ENCODE assay signal across 8 cellular contexts in the genomic region with DNA sequence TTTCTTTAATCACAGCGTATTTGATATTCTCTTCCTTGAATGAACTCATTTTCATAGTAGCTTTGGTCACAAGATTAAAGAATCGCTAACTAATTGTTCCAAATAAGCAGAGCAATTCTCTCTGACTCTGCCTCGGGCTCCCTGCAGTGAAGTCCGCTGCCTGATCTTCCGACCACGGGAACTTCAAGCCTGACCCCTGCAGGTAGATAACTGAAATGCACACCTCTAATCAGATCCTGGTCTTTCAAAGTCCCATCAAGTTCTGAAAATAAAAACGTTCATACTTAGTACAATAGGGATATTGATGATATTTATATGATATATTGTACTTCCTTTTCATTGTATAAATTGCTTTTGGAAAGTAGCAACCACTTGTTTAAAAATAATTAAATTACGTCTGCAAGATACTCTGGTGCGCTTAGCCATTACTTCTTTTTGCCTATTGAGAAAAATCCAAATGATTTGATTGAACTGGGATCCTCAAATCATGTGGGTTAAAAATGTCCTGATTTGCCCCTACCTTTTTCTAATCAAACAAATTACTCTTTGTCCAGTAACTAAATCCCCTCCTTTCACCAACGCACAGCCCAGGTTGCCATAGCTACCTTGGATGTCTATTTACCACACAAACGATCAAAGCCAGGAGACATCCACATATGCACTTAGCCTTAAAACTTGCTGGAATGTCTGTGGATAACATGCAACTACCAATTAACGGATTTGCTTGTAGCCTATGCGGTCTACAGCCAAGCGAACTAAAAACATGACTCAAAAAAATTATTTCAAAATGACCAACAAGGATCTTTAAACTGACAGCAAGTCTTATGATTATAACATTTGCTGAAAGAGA. TPM values are rescaled to one million over a fixed set of nuclear protein-coding genes. Genes with fewer than 3 reads are reported as not detected.
DNase-seq lines count a peak whose midpoint lies in the region; ATAC-seq and TF ChIP-seq lines count a peak whose summit lies in the region.

No MANE protein-coding gene starts in this region.

- H3K9me3 ChIP-seq in gastroesophageal sphincter: no peaks in the 10 kb centered on the region

- no peak for TF ChIP-seq POLR2A in gastroesophageal sphincter (IDR thresholded peaks at IDR 0.05)

- ATAC-seq in GM21360 (IDR thresholded peaks at IDR 0.05; ENCODE audit: unreplicated experiment) (peak; percentile 65), gastroesophageal sphincter (no peak)

- peak; percentile 32 to 72 (median 59) for TF ChIP-seq CTCF in gastroesophageal sphincter (IDR thresholded peaks at IDR 0.05)

- DNase-seq in DMS114 treated with DMSO at 0.1 percent for 48 hours (lab: John Stamatoyannopoulos, UW; ENCODE audit: unreplicated experiment) (peak; percentile 53), LoVo (ENCODE audit: low spot score) (peak; percentile 53), SKM-1 (lab: John Stamatoyannopoulos, UW; ENCODE audit: unreplicated experiment) (peak; percentile 17), posterior cingulate gyrus (peak in 6 of 10 donors; percentile 18 to 87 (median 34)), ureter (ENCODE audit: low spot score) (no peak), SIG-M5 treated with dmso at 0.1 percent for 504 hours (lab: John Stamatoyannopoulos, UW; ENCODE audit: unreplicated experiment) (no peak)

- H3K4me1 ChIP-seq in gastroesophageal sphincter: peaks cover 0 to 26% (median 0%) of the 10 kb centered on the region in 3 donors

- intact Hi-C loops in posterior cingulate gyrus (cut with DNase I): loop anchor here (5.0 kb wide), 1 partner anchor 424 kb away; no protein-coding TSS in a partner anchor

- 40 to 41% methylated on average over 7 to 13 of the region's 14 CpGs for WGBS in gastroesophageal sphincter (ENCODE audit: low coverage in 1 of 2), 2 donors

- TF ChIP-seq EP300 in gastroesophageal sphincter (IDR thresholded peaks at IDR 0.05): no peak

- no peaks in the 10 kb centered on the region for H3K27me3 ChIP-seq in gastroesophageal sphincter

- H3K36me3 ChIP-seq in gastroesophageal sphincter: no peaks in the 10 kb centered on the region

- no peak overlapping the region for H3K4me3 ChIP-seq in gastroesophageal sphincter

- no peak overlapping the region for H3K27ac ChIP-seq in gastroesophageal sphincter

RNA-seq across cellular contexts. Expression of a gene that starts 4.2 kb away (rescaled TPM):
- total RNA-seq in gastroesophageal sphincter: 10 to 100 TPM; 17.0 to 23.4 (median 19.0) TPM
- 31.8 TPM for total RNA-seq in ureter

Comparison
In these comparisons a context has a peak if more than half of its experiments do, and no peak if none do; other contexts are left out.
1. DNase-seq: peak in DMS114 treated with DMSO at 0.1 percent for 48 hours (single experiment), LoVo (single experiment), SKM-1 (single experiment) and posterior cingulate gyrus (6 of 10); none in ureter (single experiment) and SIG-M5 treated with dmso at 0.1 percent for 504 hours (single experiment).